In the genomic region with DNA sequence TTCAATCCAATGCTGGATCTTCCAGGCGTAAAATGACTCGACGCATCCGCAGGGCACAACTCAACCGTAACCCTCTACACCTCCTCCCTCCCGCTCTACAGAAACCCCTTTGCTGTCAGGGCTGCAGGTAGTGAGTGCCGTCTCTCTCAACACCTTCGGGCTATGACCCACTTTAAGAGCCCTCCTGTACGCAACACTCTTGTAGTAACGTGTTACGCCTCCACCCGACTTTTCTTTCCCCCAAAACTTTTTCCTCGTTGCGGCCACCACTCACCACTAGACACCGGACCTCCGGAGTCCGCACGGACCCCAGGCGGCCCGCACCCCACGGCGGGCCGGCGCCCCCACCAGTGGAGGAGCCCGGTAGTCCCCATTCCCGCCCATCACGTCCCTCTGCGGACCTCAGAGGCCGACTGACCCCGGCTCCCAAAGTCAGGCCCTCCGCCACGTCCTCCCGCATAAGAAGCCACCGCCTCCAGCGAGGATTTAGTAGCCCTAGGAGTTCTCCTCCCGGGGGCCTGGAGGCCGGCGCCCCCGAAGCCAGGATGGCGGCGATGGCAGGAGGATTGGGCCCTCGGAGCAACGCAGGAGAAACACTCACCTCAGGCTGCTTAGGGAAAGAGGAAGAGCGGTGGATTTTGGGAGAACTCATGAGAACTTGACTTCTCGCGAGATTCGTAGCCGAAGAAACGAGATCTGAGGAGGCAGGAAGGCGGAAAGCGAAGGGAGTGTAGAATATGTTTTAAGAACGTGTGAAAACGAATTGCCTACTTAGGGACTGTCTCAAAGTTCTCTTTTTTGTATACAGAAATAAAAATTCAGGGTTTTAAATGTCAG, we compare ENCODE assay signal across 8 cellular contexts. TPM values are rescaled to one million over a fixed set of nuclear protein-coding genes. Genes with fewer than 3 reads are reported as not detected.
A peak's percentile ranks its signal among the peaks of the same experiment; 100 is the strongest.
DNase-seq lines count a peak whose midpoint lies in the region; ATAC-seq lines count a peak whose summit lies in the region.

A gene (minus strand): TSS at position 609 of the 837 bp plus-strand sequence.

- peaks cover 6% of the 10 kb centered on the region for H3K27me3 Mint-ChIP-seq in dendritic cell treated with granulocyte-macrophage colony-stimulating factor and Interleukin-4, amounts not matched to agents 40 ng/mL and 50 ng/mL, for 4 days

- H3K4me1 Mint-ChIP-seq in dendritic cell treated with granulocyte-macrophage colony-stimulating factor and Interleukin-4, amounts not matched to agents 40 ng/mL and 50 ng/mL, for 4 days (ENCODE audit: low read depth), result peaks cover 55% of the 10 kb centered on the region

- peak within 1 kb of the TSS; percentile 94 for H3K4me3 Mint-ChIP-seq in dendritic cell treated with granulocyte-macrophage colony-stimulating factor and Interleukin-4, amounts not matched to agents 40 ng/mL and 50 ng/mL, for 4 days

- intact Hi-C loops in dendritic cell treated with granulocyte-macrophage colony-stimulating factor and Interleukin-4, amounts not matched to agents 40 ng/mL and 50 ng/mL, for 4 days (cut with micrococcal nuclease), result loop anchor here (1.0 to 10.0 kb wide), 3 partner anchors 32 to 1543 kb away; a partner anchor contains a TSS

- DNase-seq in AML-193 (lab: John Stamatoyannopoulos, UW) (peak; percentile 97 to 98), GM19238 (ENCODE audit: insufficient read length, low spot score) (peak; percentile 88), NCI-H748 (lab: John Stamatoyannopoulos, UW; ENCODE audit: unreplicated experiment) (peak; percentile 99), left lobe of liver (ENCODE audit: low spot score) (peak; percentile 91)
- DNase-seq in activated CD4-positive, alpha-beta T cell treated with anti-CD3 and anti-CD28 coated beads, Interleukin-2, amount 50 U/mL, for 1 hour, result peak; percentile 79
- peak; percentile 85 for DNase-seq in stimulated activated CD4-positive, alpha-beta T cell treated with anti-CD3 and anti-CD28 coated beads, Interleukin-2, amount 100 ng/mL, for 4 hours (ENCODE audit: low read depth)

- no peaks in the 10 kb centered on the region for H3K9me3 Mint-ChIP-seq in dendritic cell treated with granulocyte-macrophage colony-stimulating factor and Interleukin-4, amounts not matched to agents 40 ng/mL and 50 ng/mL, for 4 days

- H3K36me3 Mint-ChIP-seq in dendritic cell treated with granulocyte-macrophage colony-stimulating factor and Interleukin-4, amounts not matched to agents 40 ng/mL and 50 ng/mL, for 4 days (ENCODE audit: low read depth), result peaks cover 54% of the 10 kb centered on the region

- ATAC-seq in HG03521 (IDR thresholded peaks at IDR 0.05; ENCODE audit: unreplicated experiment) (peak; percentile 50), left lobe of liver (peak; percentile 94)

- peak within 1 kb of the TSS; percentile 98 for H3K27ac Mint-ChIP-seq in dendritic cell treated with granulocyte-macrophage colony-stimulating factor and Interleukin-4, amounts not matched to agents 40 ng/mL and 50 ng/mL, for 4 days

RNA-seq across cellular contexts. Expression of the gene that starts here (rescaled TPM):
- total RNA-seq in left lobe of liver, result 418 TPM

Comparison
In these comparisons a context has a peak if more than half of its experiments do, and no peak if none do; other contexts are left out.
1. Peak in every context shown above with its lines: DNase-seq and ATAC-seq.